In genomic region chr5:43498571-43498970, GRCh38 we compare ENCODE assay signal across 16 cellular contexts. TPM values are rescaled to one million over a fixed set of nuclear protein-coding genes. Genes with fewer than 3 reads are reported as not detected.
DNase-seq lines count a peak whose midpoint lies in the region; ATAC-seq, FAIRE-seq and TF ChIP-seq lines count a peak whose summit lies in the region.
"Had no signal": no experiment of that assay in that cellular context is flagged by ENCODE, and none has a peak within 500 bp of the region (broad histone marks: within the 10 kb centered on the region; RNA-seq: fewer than 3 reads in every experiment).

No MANE protein-coding gene starts in this region.

- H3K27me3 ChIP-seq in HepG2 (ENCODE audit: control insufficient read depth in 1 of 2, insufficient read depth in 2 of 2, low read length in 2 of 2), result no peaks in the 10 kb centered on the region
- H3K27me3 ChIP-seq: BE2C had no signal

- no peak overlapping the region for H2AFZ ChIP-seq in HepG2 (ENCODE audit: low read length)
- H2AFZ ChIP-seq: GM23248 had no signal

- POLR2A ChIA-PET in HepG2 (lab: Yijun Ruan, JAX), result no interaction called here

- H3K9me3 Mint-ChIP-seq in Calu3 (ENCODE audit: low read depth, unreplicated experiment) (no peaks in the 10 kb centered on the region), HFFc6 (no peaks in the 10 kb centered on the region)
- H3K9me3 Mint-ChIP-seq in dendritic cell treated with granulocyte-macrophage colony-stimulating factor and Interleukin-4, amounts not matched to agents 40 ng/mL and 50 ng/mL, for 4 days, result no peaks in the 10 kb centered on the region
- H3K9me3 Mint-ChIP-seq: CD8-positive, alpha-beta memory T cell; IgD-negative memory B cell had no signal

- WGBS in HepG2 (ENCODE audit: low lambda C conversion rate), result 97% methylated on average over 2 of the region's 2 CpGs

- peaks cover 0 to 8% of the 10 kb centered on the region in 2 experiments; a peak in 3 of 5 replicates for H3K36me3 ChIP-seq in HepG2 (replicated peaks in 1 of 2; ENCODE audit: control insufficient read depth in 1 of 2, insufficient read depth in 2 of 2, low read length in 2 of 2)

- intact Hi-C loops in Calu3 (cut with micrococcal nuclease; ENCODE audit: unreplicated experiment) (no loop called here), HepG2 (cut with micrococcal nuclease; ENCODE audit: unreplicated experiment) (no loop called here)
- intact Hi-C loops in dendritic cell treated with granulocyte-macrophage colony-stimulating factor and Interleukin-4, amounts not matched to agents 40 ng/mL and 50 ng/mL, for 4 days (cut with micrococcal nuclease), result no loop called here

- H3K4me1 ChIP-seq in HepG2 (ENCODE audit: insufficient read depth, low read length), result no peaks in the 10 kb centered on the region
- H3K4me1 ChIP-seq: A549, BE2C, Caco-2 had no signal

- H3K4me3 Mint-ChIP-seq in Calu3 (ENCODE audit: low read depth, unreplicated experiment) (peak overlapping the region; percentile 65), HFFc6 (no peak overlapping the region)
- H3K4me3 Mint-ChIP-seq in dendritic cell treated with granulocyte-macrophage colony-stimulating factor and Interleukin-4, amounts not matched to agents 40 ng/mL and 50 ng/mL, for 4 days, result no peak overlapping the region

- TF ChIP-seq CTCF in Calu3 (IDR thresholded peaks at IDR 0.05; ENCODE audit: unreplicated experiment), result no peak
- TF ChIP-seq CTCF in HFFc6 (IDR thresholded peaks at IDR 0.05), result no peak
- no peak for TF ChIP-seq CTCF in HepG2 (CRISPR knock-in tag; IDR thresholded peaks at IDR 0.05)

- H4K20me1 ChIP-seq in HepG2 (ENCODE audit: insufficient read depth, low read length), result no peaks in the 10 kb centered on the region

- H3K36me3 Mint-ChIP-seq in Calu3 (ENCODE audit: insufficient read depth, unreplicated experiment) (no peaks in the 10 kb centered on the region), HFFc6 (ENCODE audit: low read depth) (no peaks in the 10 kb centered on the region)
- no peaks in the 10 kb centered on the region for H3K36me3 Mint-ChIP-seq in dendritic cell treated with granulocyte-macrophage colony-stimulating factor and Interleukin-4, amounts not matched to agents 40 ng/mL and 50 ng/mL, for 4 days (ENCODE audit: low read depth)

- H3K9me3 ChIP-seq in HepG2 (ENCODE audit: low read length), result no peaks in the 10 kb centered on the region
- H3K9me3 ChIP-seq: A549, BE2C, Caco-2 had no signal

- no TSS peak for BruUV-seq in Calu3 (replicated peaks; lab: Mats Ljungman, UMichigan)
- no TSS peak for BruUV-seq in HepG2 (replicated peaks; lab: Mats Ljungman, UMichigan)

- TF ChIP-seq POLR2A in HepG2 (IDR thresholded peaks at IDR 0.05; ENCODE audit: insufficient read depth in 1 of 2, low read depth in 2 of 2, low read length in 2 of 2), result no peak

- no peak for DNase-seq in Calu3
- DNase-seq in MV-4-11 (lab: John Stamatoyannopoulos, UW), result peak; percentile 56
- DNase-seq in HFFc6, result no peak
- no peak for DNase-seq in HepG2 (ENCODE audit: low spot score)
- DNase-seq in NCI-H1436 treated with DMSO at 0.1 percent for 48 hours (lab: John Stamatoyannopoulos, UW), result no peak
- DNase-seq: BE2C; Caco-2; CD8-positive, alpha-beta memory T cell; DMS53; GF-D8; GM23248; H7 had no signal

- H3K27ac Mint-ChIP-seq in Calu3 (ENCODE audit: unreplicated experiment), result no peak overlapping the region
- H3K27ac Mint-ChIP-seq in dendritic cell treated with granulocyte-macrophage colony-stimulating factor and Interleukin-4, amounts not matched to agents 40 ng/mL and 50 ng/mL, for 4 days, result peak overlapping the region; percentile 57
- no peak overlapping the region for H3K27ac Mint-ChIP-seq in HFFc6

- CTCF ChIA-PET in Calu3 (lab: Charles Lee), result no interaction called here
- CTCF ChIA-PET in HepG2 (lab: Yijun Ruan, JAX; ENCODE audit: low intra/inter-chr PET ratio, low total read pairs), result no interaction called here

- TF ChIP-seq EP300 in HepG2 (IDR thresholded peaks at IDR 0.05; ENCODE audit: low read depth in 2 of 2, low read length in 2 of 2) (no peak), HepG2 (CRISPR knock-in tag; IDR thresholded peaks at IDR 0.05; ENCODE audit: borderline replicate concordance) (no peak)

- no peak overlapping the region for H3K9ac ChIP-seq in HepG2 (ENCODE audit: insufficient read depth, low read depth, low read length)
- H3K9ac ChIP-seq: GM23248 had no signal

- no peak for TF ChIP-seq RAD21 in HepG2 (CRISPR knock-in tag; IDR thresholded peaks at IDR 0.05)

- no peak overlapping the region for H3K27ac ChIP-seq in HepG2 (ENCODE audit: extremely low read length, insufficient read depth, low read length)
- H3K27ac ChIP-seq: A549, C4-2B, GM23248 had no signal

- no peak for ATAC-seq in HepG2
- ATAC-seq: A549 had no signal

- no peak for FAIRE-seq in HepG2 (lab: Jason Lieb, UNC)
- FAIRE-seq: A549 had no signal

- H3K4me3 ChIP-seq in HepG2 (replicated peaks in 1 of 3; ENCODE audit: insufficient read depth in 1 of 3, low read depth in 2 of 3, low read length in 3 of 3), result no peak overlapping the region
- H3K4me3 ChIP-seq: A549, GM23248 had no signal

- no peaks in the 10 kb centered on the region for H3K79me2 ChIP-seq in HepG2 (ENCODE audit: insufficient read depth, low read length)

- H3K4me1 Mint-ChIP-seq in Calu3 (ENCODE audit: low read depth, unreplicated experiment) (peaks cover 16% of the 10 kb centered on the region), HFFc6 (ENCODE audit: low read depth) (no peaks in the 10 kb centered on the region)
- peaks cover 14% of the 10 kb centered on the region for H3K4me1 Mint-ChIP-seq in dendritic cell treated with granulocyte-macrophage colony-stimulating factor and Interleukin-4, amounts not matched to agents 40 ng/mL and 50 ng/mL, for 4 days (ENCODE audit: low read depth)
- H3K4me1 Mint-ChIP-seq: IgD-negative memory B cell had no signal

- in situ Hi-C loops in HepG2 (cut with HindIII; ENCODE audit: extremely low pct_ligation_motif_present, low pct_unique_long_range_greater_than_20kb), result no loop called here

- no peak overlapping the region for H3K4me2 ChIP-seq in HepG2 (ENCODE audit: low read depth, low read length)
- H3K4me2 ChIP-seq: A549 had no signal

- H3K27me3 Mint-ChIP-seq in Calu3 (ENCODE audit: unreplicated experiment) (no peaks in the 10 kb centered on the region), HFFc6 (ENCODE audit: insufficient read depth) (no peaks in the 10 kb centered on the region; the same call in none of the 2 replicates)
- no peaks in the 10 kb centered on the region for H3K27me3 Mint-ChIP-seq in dendritic cell treated with granulocyte-macrophage colony-stimulating factor and Interleukin-4, amounts not matched to agents 40 ng/mL and 50 ng/mL, for 4 days
- H3K27me3 Mint-ChIP-seq: IgD-negative memory B cell had no signal

RNA-seq across cellular contexts. Expression of gene TMEM267, which starts 14.9 kb away (rescaled TPM):
- total RNA-seq in Calu3 (2022) (19.0 and 23.4 TPM in 2 replicates), HepG2 (2016; rRNA removed; fragmentation: Illumina TruSeq; extraction: Trizol) (11.2 and 12.6 TPM in 2 replicates)
- total RNA-seq in HFFc6 (2021; fragmentation: NEBNext Ultra II Directional; extraction: Animal tissue kit (Norgen Biotek cat#: 25700)), result 10 to 100 TPM; 15.7 to 20.3 (median 19.0) TPM
- total RNA-seq in HepG2 (2016; cell fraction: cytosol; rRNA removed; fragmentation: Illumina TruSeq; extraction: Trizol; ENCODE audit: low read depth), result 3.3 and 3.4 TPM in 2 replicates
- 11.4 and 14.9 TPM in 2 replicates for total RNA-seq in HepG2 (2016; cell fraction: insoluble cytoplasmic fraction; rRNA removed; fragmentation: Illumina TruSeq; extraction: Trizol)
- 6.3 and 7.8 TPM in 2 replicates for total RNA-seq in HepG2 (2016; cell fraction: membrane; rRNA removed; fragmentation: Illumina TruSeq; extraction: Trizol)
- total RNA-seq in HepG2 (2016; cell fraction: nucleus; rRNA removed; fragmentation: Illumina TruSeq; extraction: Trizol), result 9.4 and 13.9 TPM in 2 replicates
- polyA plus RNA-seq in HepG2 (2011; rRNA removed), result 8.0 and 8.9 TPM in 2 replicates
- 1.8 and 4.4 TPM in 2 replicates for polyA plus RNA-seq in HepG2 (2011; cell fraction: cytosol; rRNA removed)
- polyA plus RNA-seq in HepG2 (2011; cell fraction: nucleus; rRNA removed), result 5.2 and 6.3 TPM in 2 replicates
- 7.4 and 8.6 TPM in 2 replicates for polyA plus RNA-seq in HepG2 (2012)
- 0.42 and 0.80 TPM in 2 replicates for polyA plus RNA-seq in HepG2 (2016; cell fraction: cytosol; fragmentation: Illumina TruSeq; extraction: Trizol; ENCODE audit: low read depth)
- polyA plus RNA-seq in HepG2 (2016; cell fraction: insoluble cytoplasmic fraction; fragmentation: Illumina TruSeq; extraction: Trizol; ENCODE audit: low read depth), result 8.8 and 10.2 TPM in 2 replicates
- 2.3 and 2.7 TPM in 2 replicates for polyA plus RNA-seq in HepG2 (2016; cell fraction: membrane; fragmentation: Illumina TruSeq; extraction: Trizol; ENCODE audit: low read depth)
- 17.0 and 17.2 TPM in 2 replicates for polyA plus RNA-seq in HepG2 (2016; cell fraction: nucleus; fragmentation: Illumina TruSeq; extraction: Trizol; ENCODE audit: insufficient read depth, low read depth)
- polyA minus RNA-seq in HepG2 (2011; rRNA and poly(A)+ RNA removed; ENCODE audit: low replicate concordance), result 8.2 and 22.2 TPM in 2 replicates
- 6.6 and 7.4 TPM in 2 replicates for polyA minus RNA-seq in HepG2 (2011; cell fraction: cytosol; rRNA and poly(A)+ RNA removed)
- 5.3 and 8.7 TPM in 2 replicates for polyA minus RNA-seq in HepG2 (2011; cell fraction: nucleus; rRNA and poly(A)+ RNA removed)

RNA-seq across cellular contexts. Expression of gene C5orf34, which starts 16.4 kb away (rescaled TPM):
- total RNA-seq in Calu3 (2022) (6.9 and 7.4 TPM in 2 replicates), HepG2 (2016; rRNA removed; fragmentation: Illumina TruSeq; extraction: Trizol) (6.2 and 6.4 TPM in 2 replicates)
- 1 to 10 TPM; 2.2 to 4.4 (median 3.8) TPM for total RNA-seq in HFFc6 (2021; fragmentation: NEBNext Ultra II Directional; extraction: Animal tissue kit (Norgen Biotek cat#: 25700))
- 2.3 and 2.9 TPM in 2 replicates for total RNA-seq in HepG2 (2016; cell fraction: cytosol; rRNA removed; fragmentation: Illumina TruSeq; extraction: Trizol; ENCODE audit: low read depth)
- total RNA-seq in HepG2 (2016; cell fraction: insoluble cytoplasmic fraction; rRNA removed; fragmentation: Illumina TruSeq; extraction: Trizol), result 6.0 and 7.6 TPM in 2 replicates
- 1.5 and 2.4 TPM in 2 replicates for total RNA-seq in HepG2 (2016; cell fraction: membrane; rRNA removed; fragmentation: Illumina TruSeq; extraction: Trizol)
- 13.1 and 15.3 TPM in 2 replicates for total RNA-seq in HepG2 (2016; cell fraction: nucleus; rRNA removed; fragmentation: Illumina TruSeq; extraction: Trizol)
- polyA plus RNA-seq in HepG2 (2011; rRNA removed), result 2.1 and 3.2 TPM in 2 replicates
- 1.0 and 1.1 TPM in 2 replicates for polyA plus RNA-seq in HepG2 (2011; cell fraction: cytosol; rRNA removed)
- 5.3 and 6.8 TPM in 2 replicates for polyA plus RNA-seq in HepG2 (2011; cell fraction: nucleus; rRNA removed)
- polyA plus RNA-seq in HepG2 (2012), result 1.3 and 2.4 TPM in 2 replicates
- 0.32 and 0.37 TPM in 2 replicates for polyA plus RNA-seq in HepG2 (2016; cell fraction: cytosol; fragmentation: Illumina TruSeq; extraction: Trizol; ENCODE audit: low read depth)
- polyA plus RNA-seq in HepG2 (2016; cell fraction: insoluble cytoplasmic fraction; fragmentation: Illumina TruSeq; extraction: Trizol; ENCODE audit: low read depth), result 4.7 and 5.0 TPM in 2 replicates
- polyA plus RNA-seq in HepG2 (2016; cell fraction: membrane; fragmentation: Illumina TruSeq; extraction: Trizol; ENCODE audit: low read depth), result 0.64 and 0.65 TPM in 2 replicates
- 11.9 and 12.6 TPM in 2 replicates for polyA plus RNA-seq in HepG2 (2016; cell fraction: nucleus; fragmentation: Illumina TruSeq; extraction: Trizol; ENCODE audit: insufficient read depth, low read depth)
- polyA minus RNA-seq in HepG2 (2011; rRNA and poly(A)+ RNA removed; ENCODE audit: low replicate concordance), result 1.1 and 11.7 TPM in 2 replicates
- polyA minus RNA-seq in HepG2 (2011; cell fraction: cytosol; rRNA and poly(A)+ RNA removed), result 1.3 and 2.5 TPM in 2 replicates
- polyA minus RNA-seq in HepG2 (2011; cell fraction: nucleus; rRNA and poly(A)+ RNA removed), result 13.1 and 17.1 TPM in 2 replicates

RNA-seq across cellular contexts. Expression of gene PAIP1, which starts 58.3 kb away (rescaled TPM):
- total RNA-seq in Calu3 (2022) (88.8 and 97.4 TPM in 2 replicates), HepG2 (2016; rRNA removed; fragmentation: Illumina TruSeq; extraction: Trizol) (116 and 141 TPM in 2 replicates)
- 10 to 100 TPM; 58.2 to 70.8 (median 67.1) TPM for total RNA-seq in HFFc6 (2021; fragmentation: NEBNext Ultra II Directional; extraction: Animal tissue kit (Norgen Biotek cat#: 25700))
- 81.1 and 93.2 TPM in 2 replicates for total RNA-seq in HepG2 (2016; cell fraction: cytosol; rRNA removed; fragmentation: Illumina TruSeq; extraction: Trizol; ENCODE audit: low read depth)
- 125 and 142 TPM in 2 replicates for total RNA-seq in HepG2 (2016; cell fraction: insoluble cytoplasmic fraction; rRNA removed; fragmentation: Illumina TruSeq; extraction: Trizol)
- total RNA-seq in HepG2 (2016; cell fraction: membrane; rRNA removed; fragmentation: Illumina TruSeq; extraction: Trizol), result 177 and 180 TPM in 2 replicates
- 59.2 and 68.0 TPM in 2 replicates for total RNA-seq in HepG2 (2016; cell fraction: nucleus; rRNA removed; fragmentation: Illumina TruSeq; extraction: Trizol)
- 74.0 and 96.6 TPM in 2 replicates for polyA plus RNA-seq in HepG2 (2011; rRNA removed)
- polyA plus RNA-seq in HepG2 (2011; cell fraction: cytosol; rRNA removed), result 48.2 and 71.1 TPM in 2 replicates
- polyA plus RNA-seq in HepG2 (2011; cell fraction: nucleus; rRNA removed), result 21.4 and 24.0 TPM in 2 replicates
- polyA plus RNA-seq in HepG2 (2012), result 58.2 and 74.1 TPM in 2 replicates
- polyA plus RNA-seq in HepG2 (2016; cell fraction: cytosol; fragmentation: Illumina TruSeq; extraction: Trizol; ENCODE audit: low read depth), result 95.5 and 120 TPM in 2 replicates
- 148 and 150 TPM in 2 replicates for polyA plus RNA-seq in HepG2 (2016; cell fraction: insoluble cytoplasmic fraction; fragmentation: Illumina TruSeq; extraction: Trizol; ENCODE audit: low read depth)
- polyA plus RNA-seq in HepG2 (2016; cell fraction: membrane; fragmentation: Illumina TruSeq; extraction: Trizol; ENCODE audit: low read depth), result 144 and 145 TPM in 2 replicates
- 70.2 and 80.8 TPM in 2 replicates for polyA plus RNA-seq in HepG2 (2016; cell fraction: nucleus; fragmentation: Illumina TruSeq; extraction: Trizol; ENCODE audit: insufficient read depth, low read depth)
- polyA minus RNA-seq in HepG2 (2011; rRNA and poly(A)+ RNA removed; ENCODE audit: low replicate concordance), result 44.5 and 120 TPM in 2 replicates
- polyA minus RNA-seq in HepG2 (2011; cell fraction: cytosol; rRNA and poly(A)+ RNA removed), result 47.2 and 50.8 TPM in 2 replicates
- 37.1 and 44.0 TPM in 2 replicates for polyA minus RNA-seq in HepG2 (2011; cell fraction: nucleus; rRNA and poly(A)+ RNA removed)
